1 cellular context compared by ENCODE assay signal in genomic region chr21:37374026-37374425, GRCh38.
TF ChIP-seq lines count a peak whose summit lies in the region.

No MANE protein-coding gene starts in this region.

TF ChIP-seq in GM12878, 131 proteins besides CTCF, POLR2A, EP300 and RAD21 (continued from another document):
- TF ChIP-seq CEBPZ (IDR thresholded peaks at IDR 0.05; ENCODE audit: low read depth, low read length) = no peak
